1 cellular context compared by ENCODE assay signal in genomic region chr17:42023524-42024349, GRCh38.
TF ChIP-seq lines count a peak whose summit lies in the region.

No MANE protein-coding gene starts in this region.

TF ChIP-seq in IMR-90, 13 proteins besides CTCF, POLR2A, EP300 and RAD21:
- TF ChIP-seq CEBPB (IDR thresholded peaks at IDR 0.05; ENCODE audit: low read depth, low read length) (peak; percentile 70), CHD1 (IDR thresholded peaks at IDR 0.05; ENCODE audit: low read depth, low read length) (no peak)
